23 cellular contexts compared by ENCODE assay signal in the genomic region with DNA sequence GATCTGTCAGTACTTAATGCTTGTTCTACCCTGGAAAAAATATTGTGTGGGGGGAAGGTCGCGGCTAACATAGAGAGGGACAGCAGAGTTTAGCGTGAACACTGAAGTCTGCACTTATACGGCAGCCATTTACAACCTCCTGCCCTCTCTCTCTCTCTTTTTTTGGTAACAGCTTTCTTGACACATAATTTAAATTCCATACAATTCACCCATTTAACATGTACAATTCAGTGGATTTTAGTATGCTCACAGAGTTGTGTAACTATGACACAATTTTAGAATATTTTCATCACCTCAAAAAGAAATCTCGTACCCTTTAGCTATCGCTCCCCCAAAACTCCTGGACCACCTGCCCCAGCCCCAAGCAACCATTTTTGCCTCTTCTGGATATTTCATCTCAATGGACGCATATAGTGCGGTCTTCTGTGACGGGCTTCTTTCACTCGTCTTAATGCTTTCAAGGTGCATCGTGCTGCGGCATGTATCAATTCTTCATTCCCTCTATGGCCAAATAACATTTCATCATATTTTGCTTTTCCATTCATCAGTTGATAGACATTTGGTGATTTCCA.
DNase-seq lines count a peak whose midpoint lies in the region; ATAC-seq, FAIRE-seq and TF ChIP-seq lines count a peak whose summit lies in the region.
"Had no signal": no experiment of that assay in that cellular context is flagged by ENCODE, and none has a peak within 500 bp of the region (broad histone marks: within the 10 kb centered on the region; RNA-seq: fewer than 3 reads in every experiment).

No MANE protein-coding gene starts in this region.

- POLR2A ChIA-PET in activated CD4-positive, alpha-beta T cell treated with anti-CD3 and anti-CD28 coated beads, Interleukin-2, amount 10 ng/mL, durations not matched to agents 7 days and 5 days (lab: Charles Lee), result no interaction called here
- POLR2A ChIA-PET in activated CD4-positive, alpha-beta memory T cell treated with anti-CD3 and anti-CD28 coated beads, Interleukin-2, amount 10 ng/mL, durations not matched to agents 7 days and 5 days (lab: Charles Lee), result interaction anchor here (1.0 to 1.4 kb wide), 2 partner anchors 33 to 458 kb away, joined by 3 read pairs; no protein-coding TSS in a partner anchor

- no peak overlapping the region for H2AFZ ChIP-seq in mesenchymal stem cell (ENCODE audit: low read depth, low read length)

- H3K4me1 ChIP-seq in foreskin keratinocyte (peaks cover 20% of the 10 kb centered on the region), mesenchymal stem cell (ENCODE audit: control insufficient read depth, insufficient read depth, low read depth, low read length) (no peaks in the 10 kb centered on the region)
- H3K4me1 ChIP-seq: adrenal gland, gastrocnemius medialis had no signal

- H2BK120ac ChIP-seq in mesenchymal stem cell (ENCODE audit: low read depth, low read length), result no peak overlapping the region

- H3K36me3 ChIP-seq in mesenchymal stem cell (ENCODE audit: control insufficient read depth in 1 of 2, insufficient read depth in 2 of 2, low read depth in 1 of 2, low read length in 2 of 2), result no peaks in the 10 kb centered on the region
- H3K36me3 ChIP-seq: adrenal gland; BLaER1 treated with 17β-estradiol and CSF1 and Interleukin-3, amounts not matched to agents 10 nM and 100 nM; cardiac muscle cell; gastrocnemius medialis; neutrophil; tibial artery had no signal

- H2BK5ac ChIP-seq in mesenchymal stem cell (ENCODE audit: low read depth, low read length, poor library complexity, severe bottlenecking), result no peak overlapping the region

- peaks cover 2% of the 10 kb centered on the region for H3K9me3 Mint-ChIP-seq in activated CD4-positive, alpha-beta T cell treated with anti-CD3 and anti-CD28 coated beads, Interleukin-2, amount 10 ng/mL, durations not matched to agents 7 days and 5 days
- no peaks in the 10 kb centered on the region for H3K9me3 Mint-ChIP-seq in activated CD4-positive, alpha-beta memory T cell treated with anti-CD3 and anti-CD28 coated beads, Interleukin-2, amount 10 ng/mL, durations not matched to agents 7 days and 5 days
- no peaks in the 10 kb centered on the region for H3K9me3 Mint-ChIP-seq in memory B cell

- 97% methylated on average over 10 of the region's 12 CpGs for WGBS in mesenchymal stem cell

- H3K9ac ChIP-seq in mesenchymal stem cell (ENCODE audit: low read length), result no peak overlapping the region
- H3K9ac ChIP-seq: BLaER1 treated with 17β-estradiol and CSF1 and Interleukin-3, amounts not matched to agents 10 nM and 100 nM had no signal

- H3K14ac ChIP-seq in mesenchymal stem cell (ENCODE audit: low read length in 2 of 2), result no peak overlapping the region

- no peak for DNase-seq in activated CD4-positive, alpha-beta T cell treated with anti-CD3 and anti-CD28 coated beads, Interleukin-2, amount 10 ng/mL, durations not matched to agents 7 days and 5 days
- DNase-seq in activated CD4-positive, alpha-beta T cell treated with anti-CD3 and anti-CD28 coated beads for 1 hour, result no peak
- DNase-seq in GM12891 (ENCODE audit: insufficient read length, low spot score), result no peak
- DNase-seq in activated CD4-positive, alpha-beta memory T cell treated with anti-CD3 and anti-CD28 coated beads, Interleukin-2, amount 10 ng/mL, durations not matched to agents 7 days and 5 days, result no peak
- DNase-seq in memory B cell (ENCODE audit: low spot score in 2 of 2), result no peak
- DNase-seq in foreskin keratinocyte, result no peak
- DNase-seq in DMS53 treated with DMSO at 0.1 percent for 48 hours (lab: John Stamatoyannopoulos, UW; ENCODE audit: unreplicated experiment), result no peak
- no peak for DNase-seq in mesenchymal stem cell
- DNase-seq: activated CD8-positive, alpha-beta memory T cell treated with anti-CD3 and anti-CD28 coated beads, Interleukin-2, amount 50 U/mL, for 4 hours; adrenal gland; dorsolateral prefrontal cortex; erythroblast; gastrocnemius medialis; H7; NCI-H187 treated with DMSO at 0.1 percent for 48 hours; Right ventricle myocardium superior; stimulated activated CD4-positive, alpha-beta T cell treated with anti-CD3 and anti-CD28 coated beads, Interleukin-12 subunit alpha, Interleukin-12 subunit beta, amount 100 ng/mL, for 4 hours; tibial artery had no signal

- H3K9me3 ChIP-seq in mesenchymal stem cell (ENCODE audit: control insufficient read depth, low read length), result no peaks in the 10 kb centered on the region
- H3K9me3 ChIP-seq: adrenal gland; BLaER1 treated with 17β-estradiol and CSF1 and Interleukin-3, amounts not matched to agents 10 nM and 100 nM; gastrocnemius medialis; neutrophil; tibial artery had no signal

- no peaks in the 10 kb centered on the region for H3K36me3 Mint-ChIP-seq in activated CD4-positive, alpha-beta T cell treated with anti-CD3 and anti-CD28 coated beads, Interleukin-2, amount 10 ng/mL, durations not matched to agents 7 days and 5 days (ENCODE audit: low read depth)
- H3K36me3 Mint-ChIP-seq in activated CD4-positive, alpha-beta memory T cell treated with anti-CD3 and anti-CD28 coated beads, Interleukin-2, amount 10 ng/mL, durations not matched to agents 7 days and 5 days (ENCODE audit: low read depth), result no peaks in the 10 kb centered on the region
- no peaks in the 10 kb centered on the region for H3K36me3 Mint-ChIP-seq in memory B cell

- H3K4me2 ChIP-seq in mesenchymal stem cell (ENCODE audit: low read length, poor library complexity, severe bottlenecking), result no peak overlapping the region

- H2AK5ac ChIP-seq in mesenchymal stem cell (ENCODE audit: low read length, severe bottlenecking), result no peak overlapping the region

- no peak for TF ChIP-seq POLR2A in GM12891 (IDR thresholded peaks at IDR 0.05; ENCODE audit: low read depth, low read length)

- no peak overlapping the region for H4K91ac ChIP-seq in mesenchymal stem cell (ENCODE audit: low read length)

- CTCF ChIA-PET in activated CD4-positive, alpha-beta T cell treated with anti-CD3 and anti-CD28 coated beads, Interleukin-2, amount 10 ng/mL, durations not matched to agents 7 days and 5 days (lab: Charles Lee), result interaction anchor here (1.3 kb wide), 1 partner anchor 442 kb away, joined by 4 read pairs; no protein-coding TSS in a partner anchor
- CTCF ChIA-PET in activated CD4-positive, alpha-beta memory T cell treated with anti-CD3 and anti-CD28 coated beads, Interleukin-2, amount 10 ng/mL, durations not matched to agents 7 days and 5 days (lab: Charles Lee), result no interaction called here

- H3K4me1 Mint-ChIP-seq in activated CD4-positive, alpha-beta T cell treated with anti-CD3 and anti-CD28 coated beads, Interleukin-2, amount 10 ng/mL, durations not matched to agents 7 days and 5 days, result peaks cover 26% of the 10 kb centered on the region
- H3K4me1 Mint-ChIP-seq in activated CD4-positive, alpha-beta memory T cell treated with anti-CD3 and anti-CD28 coated beads, Interleukin-2, amount 10 ng/mL, durations not matched to agents 7 days and 5 days, result peaks cover 51% of the 10 kb centered on the region
- H3K4me1 Mint-ChIP-seq in memory B cell, result peaks cover 42% of the 10 kb centered on the region

- H4K8ac ChIP-seq in mesenchymal stem cell (ENCODE audit: low read length), result no peak overlapping the region

- no peak overlapping the region for H2BK12ac ChIP-seq in mesenchymal stem cell (ENCODE audit: low read length in 2 of 2)

- H3K4ac ChIP-seq in mesenchymal stem cell (ENCODE audit: low read depth in 1 of 2, low read length in 2 of 2), result no peak overlapping the region

- no peaks in the 10 kb centered on the region for H3K27me3 ChIP-seq in foreskin keratinocyte
- no peaks in the 10 kb centered on the region for H3K27me3 ChIP-seq in mesenchymal stem cell (ENCODE audit: control insufficient read depth in 1 of 2, insufficient read depth in 1 of 2, low read length in 2 of 2)
- H3K27me3 ChIP-seq: adrenal gland, cardiac muscle cell, dorsolateral prefrontal cortex, gastrocnemius medialis, neutrophil, tibial artery had no signal

- TF ChIP-seq CTCF in foreskin keratinocyte (conservative IDR thresholded peaks at IDR 0.05), result no peak

- peak overlapping the region; percentile 27 for H3K27ac Mint-ChIP-seq in activated CD4-positive, alpha-beta T cell treated with anti-CD3 and anti-CD28 coated beads, Interleukin-2, amount 10 ng/mL, durations not matched to agents 7 days and 5 days
- H3K27ac Mint-ChIP-seq in activated CD4-positive, alpha-beta memory T cell treated with anti-CD3 and anti-CD28 coated beads, Interleukin-2, amount 10 ng/mL, durations not matched to agents 7 days and 5 days, result peak overlapping the region; percentile 38
- H3K27ac Mint-ChIP-seq in memory B cell, result peak overlapping the region; percentile 96

- ATAC-seq in memory B cell (ENCODE audit: low read depth) (no peak), foreskin keratinocyte (no peak)
- ATAC-seq: gastrocnemius medialis had no signal

- no peak overlapping the region for H3K4me3 ChIP-seq in mesenchymal stem cell (ENCODE audit: insufficient read depth in 1 of 2, low read depth in 1 of 2, low read length in 2 of 2)
- H3K4me3 ChIP-seq: adrenal gland; BLaER1 treated with 17β-estradiol and CSF1 and Interleukin-3, amounts not matched to agents 10 nM and 100 nM; cardiac muscle cell; dorsolateral prefrontal cortex; gastrocnemius medialis; K562; tibial artery had no signal

- peaks cover 8% of the 10 kb centered on the region for H3K79me1 ChIP-seq in mesenchymal stem cell (replicated peaks; ENCODE audit: low read length, poor library complexity, severe bottlenecking)

- H3K18ac ChIP-seq in mesenchymal stem cell (ENCODE audit: low read depth in 1 of 2, low read length in 2 of 2), result no peak overlapping the region

- peak; percentile 48 for FAIRE-seq in GM12891 (lab: Jason Lieb, UNC)
- FAIRE-seq: A204.1 had no signal

- no peaks in the 10 kb centered on the region for H3K27me3 Mint-ChIP-seq in activated CD4-positive, alpha-beta T cell treated with anti-CD3 and anti-CD28 coated beads, Interleukin-2, amount 10 ng/mL, durations not matched to agents 7 days and 5 days
- no peaks in the 10 kb centered on the region for H3K27me3 Mint-ChIP-seq in activated CD4-positive, alpha-beta memory T cell treated with anti-CD3 and anti-CD28 coated beads, Interleukin-2, amount 10 ng/mL, durations not matched to agents 7 days and 5 days
- no peaks in the 10 kb centered on the region for H3K27me3 Mint-ChIP-seq in memory B cell

- no peak overlapping the region for H3K23ac ChIP-seq in mesenchymal stem cell (ENCODE audit: low read length in 2 of 2)

- H2BK15ac ChIP-seq in mesenchymal stem cell (ENCODE audit: low read depth, poor library complexity, severe bottlenecking), result no peak overlapping the region

- no peak overlapping the region for H3K4me3 Mint-ChIP-seq in activated CD4-positive, alpha-beta T cell treated with anti-CD3 and anti-CD28 coated beads, Interleukin-2, amount 10 ng/mL, durations not matched to agents 7 days and 5 days
- H3K4me3 Mint-ChIP-seq in activated CD4-positive, alpha-beta memory T cell treated with anti-CD3 and anti-CD28 coated beads, Interleukin-2, amount 10 ng/mL, durations not matched to agents 7 days and 5 days, result peak overlapping the region; percentile 38
- H3K4me3 Mint-ChIP-seq in memory B cell, result peak overlapping the region; percentile 86

- no peak overlapping the region for H3K27ac ChIP-seq in foreskin keratinocyte
- no peak overlapping the region for H3K27ac ChIP-seq in mesenchymal stem cell (ENCODE audit: low read length, poor library complexity, severe bottlenecking)
- H3K27ac ChIP-seq: adrenal gland; BLaER1 treated with 17β-estradiol and CSF1 and Interleukin-3, amounts not matched to agents 10 nM and 100 nM; cardiac muscle cell; dorsolateral prefrontal cortex; gastrocnemius medialis; neutrophil; tibial artery had no signal

Comparison
In these comparisons a context has a peak if more than half of its experiments do, and no peak if none do; other contexts are left out.
1. H3K27ac Mint-ChIP-seq: peak in every context shown above with its lines; median percentile 96 in memory B cell; 38 in activated CD4-positive, alpha-beta memory T cell treated with anti-CD3 and anti-CD28 coated beads, Interleukin-2, amount 10 ng/mL, durations not matched to agents 7 days and 5 days; 27 in activated CD4-positive, alpha-beta T cell treated with anti-CD3 and anti-CD28 coated beads, Interleukin-2, amount 10 ng/mL, durations not matched to agents 7 days and 5 days.